Comparison of ENCODE assay signal across 31 cellular contexts in the genomic region with DNA sequence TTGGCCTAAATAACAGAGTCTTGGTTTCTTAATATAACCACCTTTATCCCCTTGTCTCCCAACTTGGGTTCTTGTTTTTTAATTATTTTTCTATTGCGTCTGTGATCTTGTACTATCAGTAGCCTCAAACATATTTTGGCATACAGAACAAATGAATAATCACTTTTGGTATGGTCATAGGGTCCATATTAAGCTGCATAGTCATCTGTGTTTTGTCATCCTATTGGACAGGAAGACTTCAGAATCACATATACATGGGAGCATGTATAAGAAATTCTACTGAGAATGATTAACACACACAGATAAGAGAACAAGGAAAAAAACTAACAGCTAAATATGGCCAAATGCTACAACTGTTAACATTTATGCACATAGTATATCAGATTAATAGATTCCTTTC.
"Had no signal": no experiment of that assay in that cellular context is flagged by ENCODE, and none has a peak within 500 bp of the region (broad histone marks: within the 10 kb centered on the region; RNA-seq: fewer than 3 reads in every experiment).

No MANE protein-coding gene starts in this region.

- H3K4me1 Mint-ChIP-seq: activated B cell treated with CpG ODN at 0.5 μM for 24 hours; activated CD8-positive, alpha-beta memory T cell treated with anti-CD3 and anti-CD28 coated beads, Interleukin-2, amount 10 ng/mL, durations not matched to agents 7 days and 5 days; activated naive CD4-positive, alpha-beta T cell treated with anti-CD3 and anti-CD28 coated beads, Interleukin-2, amount 50 U/mL, for 24 hours; activated naive CD8-positive, alpha-beta T cell treated with anti-CD3 and anti-CD28 coated beads, Interleukin-2, amount 50 U/mL, for 24 hours; mesothelial cell of epicardium; naive B cell; nephron progenitor cell; stimulated activated memory B cell treated with anti-CD40 and anti-IgM and Interleukin-4, amounts not matched to agents 10 μg/mL and 1 μg/mL and 100 μg/mL, for 72 hours; stimulated activated naive CD8-positive, alpha-beta T cell treated with anti-CD3 and anti-CD28 coated beads, Interleukin-15, amount 100 ng/mL, for 72 hours had no signal

- H3K4me3 ChIP-seq: esophagus squamous epithelium, ovary, sigmoid colon, smooth muscle cell, vagina had no signal

- H3K4me2 ChIP-seq: smooth muscle cell had no signal

- H3K4me3 Mint-ChIP-seq: activated B cell treated with CpG ODN at 0.5 μM for 24 hours; activated CD8-positive, alpha-beta memory T cell treated with anti-CD3 and anti-CD28 coated beads, Interleukin-2, amount 10 ng/mL, durations not matched to agents 7 days and 5 days; activated CD8-positive, alpha-beta T cell treated with anti-CD3 and anti-CD28 coated beads for 36 hours; activated naive CD4-positive, alpha-beta T cell treated with anti-CD3 and anti-CD28 coated beads, Interleukin-2, amount 50 U/mL, for 24 hours; activated naive CD8-positive, alpha-beta T cell treated with anti-CD3 and anti-CD28 coated beads, Interleukin-2, amount 50 U/mL, for 24 hours; mesothelial cell of epicardium; naive B cell; nephron progenitor cell; stimulated activated memory B cell treated with anti-CD40 and anti-IgM and Interleukin-4, amounts not matched to agents 10 μg/mL and 1 μg/mL and 100 μg/mL, for 72 hours; stimulated activated naive CD8-positive, alpha-beta T cell treated with anti-CD3 and anti-CD28 coated beads, Interleukin-15, amount 100 ng/mL, for 72 hours; type B pancreatic cell had no signal

- ATAC-seq: activated CD8-positive, alpha-beta memory T cell treated with anti-CD3 and anti-CD28 coated beads, Interleukin-2, amount 10 ng/mL, durations not matched to agents 7 days and 5 days; activated CD8-positive, alpha-beta T cell treated with anti-CD3 and anti-CD28 coated beads for 36 hours; activated naive CD8-positive, alpha-beta T cell treated with anti-CD3 and anti-CD28 coated beads, Interleukin-2, amount 50 U/mL, for 24 hours; stimulated activated memory B cell treated with anti-CD40 and anti-IgM and Interleukin-4, amounts not matched to agents 10 μg/mL and 1 μg/mL and 100 μg/mL, for 72 hours; stimulated activated naive CD8-positive, alpha-beta T cell treated with anti-CD3 and anti-CD28 coated beads, Interleukin-15, amount 100 ng/mL, for 72 hours had no signal

- H3K36me3 ChIP-seq: neutrophil, ovary, sigmoid colon, vagina had no signal

- H3K27me3 Mint-ChIP-seq: activated B cell treated with CpG ODN at 0.5 μM for 24 hours; activated naive CD8-positive, alpha-beta T cell treated with anti-CD3 and anti-CD28 coated beads, Interleukin-2, amount 50 U/mL, for 24 hours; naive B cell; progenitor cell of endocrine pancreas; stimulated activated memory B cell treated with anti-CD40 and anti-IgM and Interleukin-4, amounts not matched to agents 10 μg/mL and 1 μg/mL and 100 μg/mL, for 72 hours; stimulated activated naive CD8-positive, alpha-beta T cell treated with anti-CD3 and anti-CD28 coated beads, Interleukin-15, amount 100 ng/mL, for 72 hours; type B pancreatic cell had no signal

- H3K4me1 ChIP-seq: esophagus squamous epithelium had no signal

- H3K9me3 Mint-ChIP-seq: activated B cell treated with CpG ODN at 0.5 μM for 24 hours; activated CD8-positive, alpha-beta T cell treated with anti-CD3 and anti-CD28 coated beads for 36 hours; activated naive CD4-positive, alpha-beta T cell treated with anti-CD3 and anti-CD28 coated beads, Interleukin-2, amount 50 U/mL, for 24 hours; activated naive CD8-positive, alpha-beta T cell treated with anti-CD3 and anti-CD28 coated beads, Interleukin-2, amount 50 U/mL, for 24 hours; activated T-helper 2 cell treated with anti-CD3 and anti-CD28 coated beads, Interferon-gamma antibody, Interleukin-2, Interleukin-4, amounts not matched to agents 10 μg/mL and 5 μg/mL and 100 μg/mL, durations not matched to agents 14 hours and 24 hours and 36 hours; mesothelial cell of epicardium; naive B cell; nephron progenitor cell; stimulated activated memory B cell treated with anti-CD40 and anti-IgM and Interleukin-4, amounts not matched to agents 10 μg/mL and 1 μg/mL and 100 μg/mL, for 72 hours; stimulated activated naive CD8-positive, alpha-beta T cell treated with anti-CD3 and anti-CD28 coated beads, Interleukin-15, amount 100 ng/mL, for 72 hours; type B pancreatic cell had no signal

- H3K36me3 Mint-ChIP-seq: activated CD8-positive, alpha-beta memory T cell treated with anti-CD3 and anti-CD28 coated beads, Interleukin-2, amount 10 ng/mL, durations not matched to agents 7 days and 5 days; activated naive CD4-positive, alpha-beta T cell treated with anti-CD3 and anti-CD28 coated beads, Interleukin-2, amount 50 U/mL, for 24 hours; mesothelial cell of epicardium; naive B cell; stimulated activated memory B cell treated with anti-CD40 and anti-IgM and Interleukin-4, amounts not matched to agents 10 μg/mL and 1 μg/mL and 100 μg/mL, for 72 hours; type B pancreatic cell had no signal

- H3K9me3 ChIP-seq: esophagus squamous epithelium, neutrophil, ovary, sigmoid colon, vagina had no signal

- H3K27me3 ChIP-seq: esophagus squamous epithelium, neutrophil, ovary, sigmoid colon, vagina had no signal

- H3K27ac ChIP-seq: epithelial cell of prostate, esophagus squamous epithelium, neutrophil, ovary, sigmoid colon, vagina had no signal

- H3K27ac Mint-ChIP-seq: activated B cell treated with CpG ODN at 0.5 μM for 24 hours; activated CD8-positive, alpha-beta memory T cell treated with anti-CD3 and anti-CD28 coated beads, Interleukin-2, amount 10 ng/mL, durations not matched to agents 7 days and 5 days; activated CD8-positive, alpha-beta T cell treated with anti-CD3 and anti-CD28 coated beads for 36 hours; activated naive CD4-positive, alpha-beta T cell treated with anti-CD3 and anti-CD28 coated beads, Interleukin-2, amount 50 U/mL, for 24 hours; activated naive CD8-positive, alpha-beta T cell treated with anti-CD3 and anti-CD28 coated beads, Interleukin-2, amount 50 U/mL, for 24 hours; activated T-helper 2 cell treated with anti-CD3 and anti-CD28 coated beads, Interferon-gamma antibody, Interleukin-2, Interleukin-4, amounts not matched to agents 10 μg/mL and 5 μg/mL and 100 μg/mL, durations not matched to agents 14 hours and 24 hours and 36 hours; mesothelial cell of epicardium; naive B cell; nephron progenitor cell; progenitor cell of endocrine pancreas; stimulated activated memory B cell treated with anti-CD40 and anti-IgM and Interleukin-4, amounts not matched to agents 10 μg/mL and 1 μg/mL and 100 μg/mL, for 72 hours; stimulated activated naive CD8-positive, alpha-beta T cell treated with anti-CD3 and anti-CD28 coated beads, Interleukin-15, amount 100 ng/mL, for 72 hours; type B pancreatic cell had no signal

- DNase-seq: activated B cell treated with CpG ODN at 0.5 μM for 24 hours; activated CD4-positive, alpha-beta T cell treated with anti-CD3 and anti-CD28 coated beads, Interleukin-2, amount 50 U/mL, for 1 hour; activated CD8-positive, alpha-beta memory T cell treated with anti-CD3 and anti-CD28 coated beads, Interleukin-2, amount 10 ng/mL, durations not matched to agents 7 days and 5 days; activated CD8-positive, alpha-beta T cell treated with anti-CD3 and anti-CD28 coated beads for 36 hours; activated naive CD8-positive, alpha-beta T cell treated with anti-CD3 and anti-CD28 coated beads, Interleukin-2, amount 50 U/mL, for 24 hours; activated T-cell treated with anti-CD3 and anti-CD28 coated beads, Interleukin-2, amount 50 U/mL, for 48 hours; caudate nucleus; esophagus squamous epithelium; head of caudate nucleus; hippocampal formation; naive B cell; nephron progenitor cell; ovary; retina; sigmoid colon; stimulated activated CD4-positive, alpha-beta T cell treated with anti-CD3 and anti-CD28 coated beads, Interleukin-1b, Interleukin-23, amount 100 ng/mL, for 48 hours; stimulated activated CD4-positive, alpha-beta T cell treated with anti-CD3 and anti-CD28 coated beads, Interleukin-4, amount 100 ng/mL, for 4 hours; stimulated activated CD8-positive, alpha-beta memory T cell treated with anti-CD3 and anti-CD28 coated beads, Interleukin-4, amount 100 ng/mL, for 48 hours; stimulated activated naive CD8-positive, alpha-beta T cell treated with anti-CD3 and anti-CD28 coated beads, Interleukin-15, amount 100 ng/mL, for 72 hours; substantia nigra; T-helper 2 cell had no signal
